11 cellular contexts compared by ENCODE assay signal in the genomic region with DNA sequence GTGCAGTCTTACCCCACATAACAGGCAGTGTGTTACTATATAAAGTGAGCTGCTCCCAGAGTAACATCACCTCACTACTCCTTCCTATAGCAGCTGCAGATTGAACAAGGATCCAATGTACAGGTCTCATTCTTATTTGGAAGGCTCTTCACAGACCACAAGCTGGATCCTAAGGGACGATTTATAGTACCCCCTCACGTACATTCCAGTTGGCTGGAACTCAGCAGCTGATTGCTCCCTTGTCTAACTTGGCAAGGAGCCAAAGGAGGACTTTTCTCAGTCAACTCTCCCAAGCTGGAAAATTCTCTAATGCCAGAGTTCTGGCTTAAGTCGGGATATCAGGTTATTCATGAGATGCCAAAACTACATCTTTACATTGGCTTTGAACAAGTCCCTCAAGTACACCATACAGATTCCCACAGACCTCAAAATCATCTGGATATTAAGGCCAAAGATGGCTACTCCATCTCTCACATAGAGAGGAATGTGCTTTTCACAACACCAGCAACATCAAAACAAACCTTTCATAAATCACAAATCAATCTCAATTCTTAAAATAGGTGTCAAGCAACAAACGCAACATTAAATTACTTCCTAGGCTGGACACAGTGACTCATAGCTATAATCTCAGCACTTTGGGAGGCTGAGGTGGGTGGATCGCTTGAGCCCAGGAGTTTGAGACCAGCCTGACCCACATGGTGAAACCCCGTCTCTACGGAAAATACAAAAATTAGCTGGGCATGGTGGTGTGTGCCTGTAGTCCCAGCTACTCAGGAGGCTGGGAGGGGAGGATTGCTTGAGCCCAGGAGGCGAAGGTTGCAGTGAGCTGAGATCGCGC. TPM values are rescaled to one million over a fixed set of nuclear protein-coding genes. Genes with fewer than 3 reads are reported as not detected.
DNase-seq lines count a peak whose midpoint lies in the region; ATAC-seq and TF ChIP-seq lines count a peak whose summit lies in the region.
"Had no signal": no experiment of that assay in that cellular context is flagged by ENCODE, and none has a peak within 500 bp of the region (broad histone marks: within the 10 kb centered on the region; RNA-seq: fewer than 3 reads in every experiment).

No MANE protein-coding gene starts in this region.

- DNase-seq in ascending aorta (ENCODE audit: low spot score in 2 of 2) = no peak
- no peak for DNase-seq in CD1c-positive myeloid dendritic cell (ENCODE audit: extremely low spot score)
- DNase-seq in 8988T = no peak
- DNase-seq: NCI-H774; stimulated activated CD4-positive, alpha-beta T cell treated with anti-CD3 and anti-CD28 coated beads, Interleukin-2, amount 100 ng/mL, for 24 hours had no signal

- no peak for TF ChIP-seq CTCF in ascending aorta (IDR thresholded peaks at IDR 0.05)

- H3K9ac ChIP-seq in BLaER1 = peak overlapping the region; percentile 68; the same call in 1 of the 2 replicates
- H3K9ac ChIP-seq in muscle layer of colon (ENCODE audit: low read length) = no peak overlapping the region

- peaks cover 99% of the 10 kb centered on the region for H3K4me1 ChIP-seq in BLaER1
- peaks cover 7 to 23% of the 10 kb centered on the region in 2 donors for H3K4me1 ChIP-seq in ascending aorta
- peaks cover 42% of the 10 kb centered on the region for H3K4me1 ChIP-seq in muscle layer of colon (ENCODE audit: insufficient read depth, low read length)

- H3K27ac ChIP-seq in BLaER1 = peak overlapping the region; percentile 84
- H3K27ac ChIP-seq in KOPT-K1 (ENCODE audit: low read depth, low read length, poor library complexity, severe bottlenecking) = peak overlapping the region; percentile 12
- peak overlapping the region; percentile 63 for H3K27ac ChIP-seq in ascending aorta
- H3K27ac ChIP-seq in muscle layer of colon (ENCODE audit: low read depth, low read length) = peak overlapping the region; percentile 70

- peak overlapping the region; percentile 82 for H3K4me2 ChIP-seq in BLaER1

- H3K27me3 ChIP-seq in BLaER1 (no peaks in the 10 kb centered on the region), ascending aorta (no peaks in the 10 kb centered on the region), muscle layer of colon (ENCODE audit: control insufficient read depth in 1 of 2, insufficient read depth in 2 of 2, low read length in 2 of 2) (no peaks in the 10 kb centered on the region)

- H3K9me3 ChIP-seq in BLaER1 = no peaks in the 10 kb centered on the region
- no peaks in the 10 kb centered on the region for H3K9me3 ChIP-seq in KOPT-K1 (ENCODE audit: insufficient read depth, low read length, poor library complexity, severe bottlenecking)
- H3K9me3 ChIP-seq in ascending aorta = no peaks in the 10 kb centered on the region
- H3K9me3 ChIP-seq in muscle layer of colon (ENCODE audit: low read length) = no peaks in the 10 kb centered on the region

- H3K36me3 ChIP-seq in BLaER1 (peaks cover 17% of the 10 kb centered on the region; the same call in 1 of the 2 replicates), KOPT-K1 (ENCODE audit: insufficient read depth, low read length) (peaks cover 36% of the 10 kb centered on the region), ascending aorta (peaks cover 2 to 7% of the 10 kb centered on the region in 2 donors), muscle layer of colon (ENCODE audit: insufficient read depth, low read length) (no peaks in the 10 kb centered on the region)

- intact Hi-C loops in ascending aorta (cut with DNase I) = no loop called here

- no peak for ATAC-seq in GM18498 (IDR thresholded peaks at IDR 0.05; ENCODE audit: unreplicated experiment)
- no peak for ATAC-seq in GM21515 (IDR thresholded peaks at IDR 0.05; ENCODE audit: unreplicated experiment)
- ATAC-seq: activated CD4-positive, CD25-positive, alpha-beta regulatory T cell treated with anti-CD3 and anti-CD28 coated beads, Interleukin-2, amount 50 U/mL, for 24 hours had no signal

- no peak overlapping the region for H3K4me3 ChIP-seq in BLaER1
- H3K4me3 ChIP-seq in ascending aorta = no peak overlapping the region
- H3K4me3 ChIP-seq in muscle layer of colon (ENCODE audit: low read depth in 1 of 2, low read length in 2 of 2) = no peak overlapping the region

- H4K20me1 ChIP-seq in BLaER1 = no peaks in the 10 kb centered on the region

RNA-seq across cellular contexts. Expression of a gene that starts 39.3 kb away (rescaled TPM):
- 50.8 TPM for total RNA-seq in ascending aorta

RNA-seq across cellular contexts. Expression of a gene that starts 39.5 kb away (rescaled TPM):
- total RNA-seq in ascending aorta = not detected

Comparison
In these comparisons a context has a peak if more than half of its experiments do, and no peak if none do; other contexts are left out.
1. H3K27ac ChIP-seq: peak in every context shown above with its lines; median percentile 84 in BLaER1; 70 in muscle layer of colon; 63 in ascending aorta; 12 in KOPT-K1.